ENCODE assay signal across 28 cellular contexts in the genomic region with DNA sequence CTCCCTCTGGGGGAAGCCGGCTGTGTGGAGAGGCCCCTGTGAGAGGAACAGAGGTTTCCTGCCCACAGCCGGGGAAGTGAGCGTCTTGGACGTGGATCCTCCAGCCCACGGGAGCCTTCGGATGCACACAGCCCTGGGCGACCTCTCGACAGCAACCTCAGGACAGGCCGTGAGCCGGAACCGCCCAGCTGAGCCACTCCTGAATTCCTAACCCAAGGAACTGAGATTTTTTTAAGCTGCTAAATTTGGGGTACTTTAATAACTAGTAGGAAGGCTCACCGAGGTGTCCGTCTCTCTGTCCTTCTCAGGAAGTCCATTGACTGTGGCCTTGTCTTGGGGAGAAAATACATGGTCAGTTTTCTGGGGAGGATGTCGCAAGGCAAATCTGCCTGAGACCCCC. TPM values are rescaled to one million over a fixed set of nuclear protein-coding genes. Genes with fewer than 3 reads are reported as not detected.
"Had no signal": no experiment of that assay in that cellular context is flagged by ENCODE, and none has a peak within 500 bp of the region (broad histone marks: within the 10 kb centered on the region; RNA-seq: fewer than 3 reads in every experiment).

No MANE protein-coding gene starts in this region.

- H3K36me3 ChIP-seq: gastrocnemius medialis, prostate gland, right atrium auricular region, tibial nerve had no signal

- H3K4me3 ChIP-seq: gastrocnemius medialis, lung, prostate gland, right atrium auricular region, smooth muscle cell, testis, tibial nerve, upper lobe of left lung had no signal

- H3K9me3 ChIP-seq: gastrocnemius medialis, prostate gland, right atrium auricular region, testis, tibial nerve, upper lobe of left lung had no signal

- H3K27me3 Mint-ChIP-seq: memory B cell had no signal

- H3K4me1 ChIP-seq: gastrocnemius medialis, parathyroid adenoma, prostate gland, right atrium auricular region, testis, tibial nerve, upper lobe of left lung had no signal

- H3K4me2 ChIP-seq: smooth muscle cell had no signal

- H3K79me2 ChIP-seq: parathyroid adenoma had no signal

- H3K27me3 ChIP-seq: gastrocnemius medialis, right atrium auricular region, testis, tibial nerve, upper lobe of left lung had no signal

- H3K27ac Mint-ChIP-seq: endodermal cell; memory B cell; nephron; stimulated activated effector memory CD8-positive, alpha-beta T cell treated with anti-CD3 and anti-CD28 coated beads, Interleukin-12 subunit alpha, Interleukin-12 subunit beta, amount 100 ng/mL, for 72 hours had no signal

- ATAC-seq: esophagus mucosa; gastrocnemius medialis; left ventricle myocardium superior; sciatic nerve; stimulated activated effector memory CD8-positive, alpha-beta T cell treated with anti-CD3 and anti-CD28 coated beads, Interleukin-12 subunit alpha, Interleukin-12 subunit beta, amount 100 ng/mL, for 72 hours; stimulated activated naive CD8-positive, alpha-beta T cell treated with anti-CD3 and anti-CD28 coated beads, Interleukin-15, Interleukin-2, amounts not matched to agents 100 U/mL and 50 U/mL, for 24 hours had no signal

- H3K27ac ChIP-seq: epithelial cell of prostate, gastrocnemius medialis, parathyroid adenoma, prostate gland, right atrium auricular region, testis, tibial nerve, upper lobe of left lung had no signal

- H3K4me3 Mint-ChIP-seq: endodermal cell; memory B cell; nephron; stimulated activated effector memory CD8-positive, alpha-beta T cell treated with anti-CD3 and anti-CD28 coated beads, Interleukin-12 subunit alpha, Interleukin-12 subunit beta, amount 100 ng/mL, for 72 hours had no signal

- DNase-seq: effector CD8-positive, alpha-beta T cell; endodermal cell; foreskin fibroblast; gastrocnemius medialis; head of caudate nucleus; left ventricle myocardium superior; stimulated activated CD4-positive, alpha-beta T cell treated with anti-CD3 and anti-CD28 coated beads, Interleukin-12 subunit alpha, Interleukin-12 subunit beta, amount 100 ng/mL, for 4 hours; stimulated activated CD4-positive, alpha-beta T cell treated with anti-CD3 and anti-CD28 coated beads, Interleukin-1b, Interleukin-23, amount 100 ng/mL, for 48 hours; stimulated activated CD4-positive, alpha-beta T cell treated with anti-CD3 and anti-CD28 coated beads, Interleukin-4, amount 100 ng/mL, for 24 hours; stimulated activated naive CD8-positive, alpha-beta T cell treated with anti-CD3 and anti-CD28 coated beads, Interleukin-15, Interleukin-2, amounts not matched to agents 100 U/mL and 50 U/mL, for 24 hours; substantia nigra; testis; upper lobe of left lung had no signal

- H2AFZ ChIP-seq: parathyroid adenoma had no signal

- H3K4me1 Mint-ChIP-seq: endodermal cell, nephron had no signal

- H3K9me3 Mint-ChIP-seq: endodermal cell; memory B cell; nephron; stimulated activated effector memory CD8-positive, alpha-beta T cell treated with anti-CD3 and anti-CD28 coated beads, Interleukin-12 subunit alpha, Interleukin-12 subunit beta, amount 100 ng/mL, for 72 hours had no signal

RNA-seq across cellular contexts. Expression of a gene that starts 9.1 kb away (rescaled TPM):
- total RNA-seq: endodermal cell, glomerular endothelial cell, smooth muscle cell had no signal
- polyA plus RNA-seq: keratinocyte, smooth muscle cell had no signal

RNA-seq across cellular contexts. Expression of a gene that starts 16.7 kb away (rescaled TPM):
- total RNA-seq: endodermal cell, esophagus mucosa, gastrocnemius medialis, glomerular endothelial cell, left ventricle myocardium superior, right atrium auricular region, smooth muscle cell, tibial nerve had no signal
- polyA plus RNA-seq: keratinocyte, smooth muscle cell had no signal

RNA-seq across cellular contexts. Expression of a gene that starts 42.7 kb away (rescaled TPM):
- total RNA-seq: cerebellum, endodermal cell, glomerular endothelial cell, smooth muscle cell had no signal
- polyA plus RNA-seq: keratinocyte, smooth muscle cell had no signal

RNA-seq across cellular contexts. Expression of a gene that starts 59.6 kb away (rescaled TPM):
- total RNA-seq: glomerular endothelial cell, upper lobe of left lung had no signal
